ENCODE assay signal across 1 cellular context in the genomic region with DNA sequence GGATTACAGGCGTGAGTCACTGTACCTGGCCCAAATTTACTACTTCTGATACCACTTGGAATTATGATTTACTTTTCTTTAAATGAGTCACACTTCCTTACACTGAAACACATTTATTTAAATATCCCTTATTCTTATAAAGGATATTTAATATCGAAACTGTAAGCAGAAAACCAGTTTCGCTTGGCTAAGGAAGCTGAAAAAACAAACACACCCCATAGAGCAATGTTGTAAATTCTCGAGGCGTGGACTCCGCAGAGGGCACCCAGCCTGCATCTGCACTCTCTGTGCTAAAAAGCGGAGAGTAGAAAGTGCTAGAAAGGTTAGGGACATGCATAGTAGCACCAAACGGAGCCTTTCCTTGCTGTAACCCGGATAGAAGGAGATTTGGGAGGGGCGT.
TF ChIP-seq lines count a peak whose summit lies in the region.

No MANE protein-coding gene starts in this region.

TF ChIP-seq in endothelial cell of umbilical vein, 7 proteins besides CTCF, POLR2A, EP300 and RAD21:
- TF ChIP-seq, protein P1, sequence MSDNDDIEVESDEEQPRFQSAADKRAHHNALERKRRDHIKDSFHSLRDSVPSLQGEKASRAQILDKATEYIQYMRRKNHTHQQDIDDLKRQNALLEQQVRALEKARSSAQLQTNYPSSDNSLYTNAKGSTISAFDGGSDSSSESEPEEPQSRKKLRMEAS (IDR thresholded peaks at IDR 0.05; ENCODE audit: insufficient read depth, insufficient read length) = no peak
- TF ChIP-seq JUN (IDR thresholded peaks at IDR 0.05; ENCODE audit: borderline replicate concordance, insufficient read depth, insufficient read length, low read depth) (no peak), FOS (IDR thresholded peaks at IDR 0.05; ENCODE audit: borderline replicate concordance, insufficient read depth, low read length) (no peak), EZH2 (IDR thresholded peaks at IDR 0.05; ENCODE audit: borderline replicate concordance, low read depth, low read length, severe bottlenecking) (no peak), GATA2 (IDR thresholded peaks at IDR 0.05; ENCODE audit: insufficient read depth, insufficient read length, low read depth, low read length) (no peak), MYC (IDR thresholded peaks at IDR 0.05; ENCODE audit: low read depth, low read length) (no peak), POLR2AphosphoS5 (IDR thresholded peaks at IDR 0.05; ENCODE audit: insufficient read depth, low read depth, low read length) (no peak)
